ENCODE assay signal across 1 cellular context in the genomic region with DNA sequence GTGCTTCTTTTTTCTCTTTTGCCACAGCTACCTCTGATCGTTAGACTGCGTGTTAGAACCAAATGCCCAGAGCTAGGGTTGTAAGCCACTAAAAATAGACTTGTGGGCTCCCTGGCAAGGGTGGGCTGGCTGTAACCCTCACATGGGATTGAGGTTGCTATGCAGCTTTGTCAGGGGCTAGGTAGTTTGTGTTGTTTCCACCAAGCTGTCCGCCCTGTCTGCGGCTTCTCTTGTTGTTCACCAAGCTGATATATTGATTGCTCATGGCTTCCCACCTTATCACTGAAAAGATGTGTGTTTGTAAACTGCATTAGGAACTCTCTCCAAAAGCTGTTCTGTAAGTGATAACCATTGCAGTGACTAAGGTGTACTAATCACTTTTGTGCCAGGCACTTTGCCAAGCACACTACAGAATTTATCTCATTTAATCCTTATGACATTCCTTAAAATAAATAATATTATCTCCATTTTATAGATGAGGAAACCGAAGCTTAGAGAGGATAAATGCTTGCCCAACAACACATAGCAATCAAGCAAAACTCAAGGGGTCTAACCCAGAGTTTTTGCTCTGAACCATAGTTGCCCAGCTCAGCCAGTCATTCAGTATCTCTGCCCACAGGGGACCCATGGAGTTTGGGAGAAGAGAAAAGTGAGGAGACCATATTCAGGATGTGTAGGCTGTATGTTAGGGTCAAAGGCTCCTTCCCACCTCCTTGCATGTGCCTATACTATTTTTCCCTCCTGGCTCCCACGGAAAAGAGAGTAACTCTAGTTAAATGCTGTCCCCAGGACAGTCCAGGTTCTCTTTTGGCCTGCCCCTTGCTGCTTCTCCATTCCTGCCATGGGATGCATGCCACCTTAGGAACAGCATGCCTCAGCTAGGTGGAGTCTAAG.
TF ChIP-seq lines count a peak whose summit lies in the region.

No MANE protein-coding gene starts in this region.

TF ChIP-seq in GM23338, 12 proteins besides CTCF, POLR2A, EP300 and RAD21 (continued from another document):
- TF ChIP-seq, protein P1, sequence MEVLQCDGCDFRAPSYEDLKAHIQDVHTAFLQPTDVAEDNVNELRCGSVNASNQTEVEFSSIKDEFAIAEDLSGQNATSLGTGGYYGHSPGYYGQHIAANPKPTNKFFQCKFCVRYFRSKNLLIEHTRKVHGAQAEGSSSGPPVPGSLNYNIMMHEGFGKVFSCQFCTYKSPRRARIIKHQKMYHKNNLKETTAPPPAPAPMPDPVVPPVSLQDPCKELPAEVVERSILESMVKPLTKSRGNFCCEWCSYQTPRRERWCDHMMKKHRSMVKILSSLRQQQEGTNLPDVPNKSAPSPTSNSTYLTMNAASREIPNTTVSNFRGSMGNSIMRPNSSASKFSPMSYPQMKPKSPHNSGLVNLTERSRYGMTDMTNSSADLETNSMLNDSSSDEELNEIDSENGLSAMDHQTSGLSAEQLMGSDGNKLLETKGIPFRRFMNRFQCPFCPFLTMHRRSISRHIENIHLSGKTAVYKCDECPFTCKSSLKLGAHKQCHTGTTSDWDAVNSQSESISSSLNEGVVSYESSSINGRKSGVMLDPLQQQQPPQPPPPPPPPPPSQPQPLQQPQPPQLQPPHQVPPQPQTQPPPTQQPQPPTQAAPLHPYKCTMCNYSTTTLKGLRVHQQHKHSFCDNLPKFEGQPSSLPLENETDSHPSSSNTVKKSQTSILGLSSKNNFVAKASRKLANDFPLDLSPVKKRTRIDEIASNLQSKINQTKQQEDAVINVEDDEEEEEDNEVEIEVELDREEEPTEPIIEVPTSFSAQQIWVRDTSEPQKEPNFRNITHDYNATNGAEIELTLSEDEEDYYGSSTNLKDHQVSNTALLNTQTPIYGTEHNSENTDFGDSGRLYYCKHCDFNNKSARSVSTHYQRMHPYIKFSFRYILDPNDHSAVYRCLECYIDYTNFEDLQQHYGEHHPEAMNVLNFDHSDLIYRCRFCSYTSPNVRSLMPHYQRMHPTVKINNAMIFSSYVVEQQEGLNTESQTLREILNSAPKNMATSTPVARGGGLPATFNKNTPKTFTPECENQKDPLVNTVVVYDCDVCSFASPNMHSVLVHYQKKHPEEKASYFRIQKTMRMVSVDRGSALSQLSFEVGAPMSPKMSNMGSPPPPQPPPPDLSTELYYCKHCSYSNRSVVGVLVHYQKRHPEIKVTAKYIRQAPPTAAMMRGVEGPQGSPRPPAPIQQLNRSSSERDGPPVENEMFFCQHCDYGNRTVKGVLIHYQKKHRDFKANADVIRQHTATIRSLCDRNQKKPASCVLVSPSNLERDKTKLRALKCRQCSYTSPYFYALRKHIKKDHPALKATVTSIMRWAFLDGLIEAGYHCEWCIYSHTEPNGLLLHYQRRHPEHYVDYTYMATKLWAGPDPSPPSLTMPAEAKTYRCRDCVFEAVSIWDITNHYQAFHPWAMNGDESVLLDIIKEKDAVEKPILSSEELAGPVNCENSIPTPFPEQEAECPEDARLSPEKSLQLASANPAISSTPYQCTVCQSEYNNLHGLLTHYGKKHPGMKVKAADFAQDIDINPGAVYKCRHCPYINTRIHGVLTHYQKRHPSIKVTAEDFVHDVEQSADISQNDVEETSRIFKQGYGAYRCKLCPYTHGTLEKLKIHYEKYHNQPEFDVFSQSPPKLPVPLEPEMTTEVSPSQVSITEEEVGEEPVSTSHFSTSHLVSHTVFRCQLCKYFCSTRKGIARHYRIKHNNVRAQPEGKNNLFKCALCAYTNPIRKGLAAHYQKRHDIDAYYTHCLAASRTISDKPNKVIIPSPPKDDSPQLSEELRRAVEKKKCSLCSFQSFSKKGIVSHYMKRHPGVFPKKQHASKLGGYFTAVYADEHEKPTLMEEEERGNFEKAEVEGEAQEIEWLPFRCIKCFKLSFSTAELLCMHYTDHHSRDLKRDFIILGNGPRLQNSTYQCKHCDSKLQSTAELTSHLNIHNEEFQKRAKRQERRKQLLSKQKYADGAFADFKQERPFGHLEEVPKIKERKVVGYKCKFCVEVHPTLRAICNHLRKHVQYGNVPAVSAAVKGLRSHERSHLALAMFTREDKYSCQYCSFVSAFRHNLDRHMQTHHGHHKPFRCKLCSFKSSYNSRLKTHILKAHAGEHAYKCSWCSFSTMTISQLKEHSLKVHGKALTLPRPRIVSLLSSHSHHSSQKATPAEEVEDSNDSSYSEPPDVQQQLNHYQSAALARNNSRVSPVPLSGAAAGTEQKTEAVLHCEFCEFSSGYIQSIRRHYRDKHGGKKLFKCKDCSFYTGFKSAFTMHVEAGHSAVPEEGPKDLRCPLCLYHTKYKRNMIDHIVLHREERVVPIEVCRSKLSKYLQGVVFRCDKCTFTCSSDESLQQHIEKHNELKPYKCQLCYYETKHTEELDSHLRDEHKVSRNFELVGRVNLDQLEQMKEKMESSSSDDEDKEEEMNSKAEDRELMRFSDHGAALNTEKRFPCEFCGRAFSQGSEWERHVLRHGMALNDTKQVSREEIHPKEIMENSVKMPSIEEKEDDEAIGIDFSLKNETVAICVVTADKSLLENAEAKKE (CRISPR knock-in tag; IDR thresholded peaks at IDR 0.05) = no peak
- TF ChIP-seq, protein P2, sequence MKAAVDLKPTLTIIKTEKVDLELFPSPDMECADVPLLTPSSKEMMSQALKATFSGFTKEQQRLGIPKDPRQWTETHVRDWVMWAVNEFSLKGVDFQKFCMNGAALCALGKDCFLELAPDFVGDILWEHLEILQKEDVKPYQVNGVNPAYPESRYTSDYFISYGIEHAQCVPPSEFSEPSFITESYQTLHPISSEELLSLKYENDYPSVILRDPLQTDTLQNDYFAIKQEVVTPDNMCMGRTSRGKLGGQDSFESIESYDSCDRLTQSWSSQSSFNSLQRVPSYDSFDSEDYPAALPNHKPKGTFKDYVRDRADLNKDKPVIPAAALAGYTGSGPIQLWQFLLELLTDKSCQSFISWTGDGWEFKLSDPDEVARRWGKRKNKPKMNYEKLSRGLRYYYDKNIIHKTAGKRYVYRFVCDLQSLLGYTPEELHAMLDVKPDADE (IDR thresholded peaks at IDR 0.05) = no peak
- TF ChIP-seq POLR2AphosphoS5 (IDR thresholded peaks at IDR 0.05; ENCODE audit: low read depth) (no peak), EZH2phosphoT487 (IDR thresholded peaks at IDR 0.05; ENCODE audit: unreplicated experiment) (no peak), JUNB (IDR thresholded peaks at IDR 0.05; ENCODE audit: unreplicated experiment) (no peak)
